ENCODE assay signal across 8 cellular contexts in the genomic region with DNA sequence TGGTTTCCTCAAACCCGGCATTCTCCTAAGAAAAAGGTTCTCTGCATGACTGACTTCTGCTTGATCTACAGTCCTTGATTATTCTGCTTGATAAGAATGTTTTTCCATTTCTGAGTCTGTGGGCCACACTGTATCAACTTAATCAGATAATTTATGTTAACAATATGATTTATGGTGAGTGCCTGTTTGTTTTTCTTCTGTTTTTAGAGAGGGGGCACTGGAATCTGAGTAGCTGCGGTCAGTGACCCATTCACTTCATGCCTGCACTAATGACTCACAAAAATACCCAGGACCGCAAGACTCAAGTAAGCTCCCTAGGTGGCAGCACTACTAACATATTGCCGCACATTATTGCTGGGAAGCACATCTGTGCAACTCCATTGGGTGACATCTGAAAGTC.
A peak's percentile ranks its signal among the peaks of the same experiment; 100 is the strongest.
DNase-seq lines count a peak whose midpoint lies in the region; ATAC-seq and TF ChIP-seq lines count a peak whose summit lies in the region.

No MANE protein-coding gene starts in this region.

- no peak for TF ChIP-seq POLR2A in body of pancreas (IDR thresholded peaks at IDR 0.05)

- intact Hi-C loops in body of pancreas (cut with DNase I): no loop called here

- H3K9me3 ChIP-seq in SJCRH30 (replicated peaks): 0 out of 2 replicates have a peak, but pooled peaks cover 2% of the 10 kb centered on the region
- no peaks in the 10 kb centered on the region for H3K9me3 ChIP-seq in body of pancreas

- H3K4me1 ChIP-seq in SJCRH30 (no peaks in the 10 kb centered on the region), body of pancreas (no peaks in the 10 kb centered on the region)

- TF ChIP-seq CTCF in body of pancreas (IDR thresholded peaks at IDR 0.05): peak in 3 of 7 experiments; percentile 20 to 24 (median 21)

- ATAC-seq in HG03159 (IDR thresholded peaks at IDR 0.05; ENCODE audit: unreplicated experiment) (peak; percentile 98), body of pancreas (no peak)

- H3K27ac ChIP-seq in SJCRH30 (no peak overlapping the region), body of pancreas (no peak overlapping the region)

- WGBS in body of pancreas, 2 donors: 55 to 61% methylated on average over 4 of the region's 4 CpGs

- H3K36me3 ChIP-seq in SJCRH30 (no peaks in the 10 kb centered on the region), body of pancreas (replicated peaks in 1 of 2; ENCODE audit: insufficient read depth in 1 of 2, low read depth in 2 of 2) (no peaks in the 10 kb centered on the region)

- H3K27me3 ChIP-seq in SJCRH30 (no peaks in the 10 kb centered on the region), body of pancreas (no peaks in the 10 kb centered on the region)

- no peak overlapping the region for H3K4me3 ChIP-seq in SJCRH30
- H3K4me3 ChIP-seq in body of pancreas: no peak overlapping the region

- DNase-seq in NCI-H82 (lab: John Stamatoyannopoulos, UW) (peak; percentile 67), NCI-H82 treated with DMSO at 0.1 percent for 48 hours (lab: John Stamatoyannopoulos, UW; ENCODE audit: unreplicated experiment) (no peak), SJCRH30 (peak; percentile 46 to 67), myocyte (ENCODE audit: low read depth) (peak; percentile 6), NCI-H2029 treated with DMSO at 0.1 percent for 48 hours (lab: John Stamatoyannopoulos, UW) (no peak), body of pancreas (no peak)
- DNase-seq in stimulated activated naive CD4-positive, alpha-beta T cell (lab: John Stamatoyannopoulos, UW): no peak

Comparison
In these comparisons a context has a peak if more than half of its experiments do, and no peak if none do; other contexts are left out.
1. DNase-seq: peak in NCI-H82 (single experiment), SJCRH30 (2 of 2) and myocyte (single experiment); none in NCI-H82 treated with DMSO at 0.1 percent for 48 hours (single experiment), NCI-H2029 treated with DMSO at 0.1 percent for 48 hours (single experiment), body of pancreas (0 of 4) and stimulated activated naive CD4-positive, alpha-beta T cell (0 of 6).